Comparison of ENCODE assay signal across 11 cellular contexts in genomic region chr17:48592592-48592991, GRCh38. TPM values are rescaled to one million over a fixed set of nuclear protein-coding genes. Genes with fewer than 3 reads are reported as not detected.
A peak's percentile ranks its signal among the peaks of the same experiment; 100 is the strongest.
DNase-seq lines count a peak whose midpoint lies in the region; ATAC-seq, FAIRE-seq and TF ChIP-seq lines count a peak whose summit lies in the region.
"Had no signal": no experiment of that assay in that cellular context is flagged by ENCODE, and none has a peak within 500 bp of the region (broad histone marks: within the 10 kb centered on the region; RNA-seq: fewer than 3 reads in every experiment).

No MANE protein-coding gene starts in this region.

- peaks cover 85% of the 10 kb centered on the region for H3K27me3 Mint-ChIP-seq in activated naive CD8-positive, alpha-beta T cell treated with anti-CD3 and anti-CD28 coated beads, Interleukin-2, amount 50 U/mL, for 24 hours

- DNase-seq in right lobe of liver (no peak), HepG2 (ENCODE audit: low spot score) (no peak), upper lobe of right lung (no peak), left colon (no peak)
- DNase-seq in activated naive CD8-positive, alpha-beta T cell treated with anti-CD3 and anti-CD28 coated beads, Interleukin-2, amount 50 U/mL, for 24 hours, result peak; percentile 35
- DNase-seq: RPMI8226 had no signal

- H3K9ac ChIP-seq in HepG2 (ENCODE audit: insufficient read depth, low read depth, low read length), result no peak overlapping the region

- no peak overlapping the region for H2AFZ ChIP-seq in HepG2 (ENCODE audit: low read length)

- TF ChIP-seq CTCF in right lobe of liver (IDR thresholded peaks at IDR 0.05), result no peak
- TF ChIP-seq CTCF in HepG2 (CRISPR knock-in tag; IDR thresholded peaks at IDR 0.05), result no peak
- TF ChIP-seq CTCF in upper lobe of right lung (IDR thresholded peaks at IDR 0.05), result no peak

- no peak for TF ChIP-seq POLR2A in right lobe of liver (IDR thresholded peaks at IDR 0.05)
- TF ChIP-seq POLR2A in HepG2 (IDR thresholded peaks at IDR 0.05; ENCODE audit: insufficient read depth in 1 of 2, low read depth in 2 of 2, low read length in 2 of 2), result no peak

- TF ChIP-seq RAD21 in HepG2 (CRISPR knock-in tag; IDR thresholded peaks at IDR 0.05), result no peak

- CTCF ChIA-PET in HepG2 (lab: Yijun Ruan, JAX; ENCODE audit: low intra/inter-chr PET ratio, low total read pairs), result interaction anchor here (1.5 kb wide), 1 partner anchor 439 kb away, joined by 4 read pairs; no protein-coding TSS in a partner anchor

- peaks cover 40% of the 10 kb centered on the region for H3K4me1 Mint-ChIP-seq in activated naive CD8-positive, alpha-beta T cell treated with anti-CD3 and anti-CD28 coated beads, Interleukin-2, amount 50 U/mL, for 24 hours

- no peaks in the 10 kb centered on the region for H3K79me2 ChIP-seq in HepG2 (ENCODE audit: insufficient read depth, low read length)

- no peaks in the 10 kb centered on the region for H3K9me3 ChIP-seq in right lobe of liver
- H3K9me3 ChIP-seq in HepG2 (ENCODE audit: low read length), result no peaks in the 10 kb centered on the region
- H3K9me3 ChIP-seq in mesodermal cell (ENCODE audit: control insufficient read depth, low read length), result no peaks in the 10 kb centered on the region
- no peaks in the 10 kb centered on the region for H3K9me3 ChIP-seq in upper lobe of right lung

- intact Hi-C loops in right lobe of liver (cut with DNase I) (no loop called here), HepG2 (cut with micrococcal nuclease; ENCODE audit: unreplicated experiment) (no loop called here), upper lobe of right lung (cut with DNase I) (loop anchor here (5.0 kb wide), 1 partner anchor 240 kb away; no protein-coding TSS in a partner anchor), left colon (cut with DNase I, micrococcal nuclease) (no loop called here)

- H3K9me3 Mint-ChIP-seq in activated naive CD8-positive, alpha-beta T cell treated with anti-CD3 and anti-CD28 coated beads, Interleukin-2, amount 50 U/mL, for 24 hours, result no peaks in the 10 kb centered on the region

- TF ChIP-seq EP300 in HepG2 (IDR thresholded peaks at IDR 0.05; ENCODE audit: low read depth in 2 of 2, low read length in 2 of 2) (no peak), HepG2 (CRISPR knock-in tag; IDR thresholded peaks at IDR 0.05; ENCODE audit: borderline replicate concordance) (no peak)

- POLR2A ChIA-PET in HepG2 (lab: Yijun Ruan, JAX), result no interaction called here

- in situ Hi-C loops in HepG2 (cut with HindIII; ENCODE audit: extremely low pct_ligation_motif_present, low pct_unique_long_range_greater_than_20kb), result no loop called here

- ATAC-seq in right lobe of liver, result peak in 3 of 4 donors; percentile 8 to 20 (median 14)
- ATAC-seq in HepG2, result no peak
- no peak for ATAC-seq in activated naive CD8-positive, alpha-beta T cell treated with anti-CD3 and anti-CD28 coated beads, Interleukin-2, amount 50 U/mL, for 24 hours
- ATAC-seq in upper lobe of right lung, result no peak
- ATAC-seq in HG03460 (IDR thresholded peaks at IDR 0.05; ENCODE audit: unreplicated experiment), result no peak
- no peak for ATAC-seq in GM21723 (IDR thresholded peaks at IDR 0.05; ENCODE audit: unreplicated experiment)
- ATAC-seq in left colon, result no peak

- peak overlapping the region in 2 of 3 donors; percentile 15 to 44 for H3K27ac ChIP-seq in right lobe of liver
- no peak overlapping the region for H3K27ac ChIP-seq in HepG2 (ENCODE audit: extremely low read length, insufficient read depth, low read length)
- peak overlapping the region; percentile 69 for H3K27ac ChIP-seq in mesodermal cell (ENCODE audit: low read depth, low read length, severe bottlenecking)
- H3K27ac ChIP-seq in upper lobe of right lung, result peak overlapping the region; percentile 85
- H3K27ac ChIP-seq: epithelial cell of prostate had no signal

- H3K4me3 ChIP-seq in right lobe of liver (peak overlapping the region; percentile 10 to 32 (median 14)), HepG2 (replicated peaks in 1 of 3; ENCODE audit: insufficient read depth in 1 of 3, low read depth in 2 of 3, low read length in 3 of 3) (no peak overlapping the region), mesodermal cell (ENCODE audit: extremely low read depth, insufficient read depth, low read length, poor library complexity, severe bottlenecking) (peak overlapping the region; percentile 44), upper lobe of right lung (peak overlapping the region; percentile 55)

- no peaks in the 10 kb centered on the region; the same call in 1 of the 2 replicates for H4K20me1 ChIP-seq in HepG2 (ENCODE audit: insufficient read depth, low read length)

- H3K36me3 ChIP-seq in right lobe of liver (no peaks in the 10 kb centered on the region), HepG2 (replicated peaks in 1 of 2; ENCODE audit: control insufficient read depth in 1 of 2, insufficient read depth in 2 of 2, low read length in 2 of 2) (no peaks in the 10 kb centered on the region), mesodermal cell (ENCODE audit: control insufficient read depth, insufficient read depth, low read length) (no peaks in the 10 kb centered on the region), upper lobe of right lung (no peaks in the 10 kb centered on the region)

- no peaks in the 10 kb centered on the region for H3K36me3 Mint-ChIP-seq in activated naive CD8-positive, alpha-beta T cell treated with anti-CD3 and anti-CD28 coated beads, Interleukin-2, amount 50 U/mL, for 24 hours (ENCODE audit: low read depth)

- no peak overlapping the region for H3K27ac Mint-ChIP-seq in activated naive CD8-positive, alpha-beta T cell treated with anti-CD3 and anti-CD28 coated beads, Interleukin-2, amount 50 U/mL, for 24 hours

- H3K4me2 ChIP-seq in HepG2 (ENCODE audit: low read depth, low read length), result no peak overlapping the region

- H3K27me3 ChIP-seq in right lobe of liver, result peaks cover 0 to 36% of the 10 kb centered on the region in 2 donors
- H3K27me3 ChIP-seq in HepG2 (ENCODE audit: control insufficient read depth in 1 of 2, insufficient read depth in 2 of 2, low read length in 2 of 2), result peaks cover 45 to 91% of the 10 kb centered on the region in 2 experiments
- peaks cover 73% of the 10 kb centered on the region for H3K27me3 ChIP-seq in upper lobe of right lung

- 11% methylated on average over 14 of the region's 14 CpGs for WGBS in right lobe of liver (ENCODE audit: insufficient coverage, low coverage, low lambda C conversion rate, missing lambda C conversion rate)
- 34% methylated on average over 13 of the region's 14 CpGs for WGBS in HepG2 (ENCODE audit: low lambda C conversion rate)
- WGBS in mesodermal cell (ENCODE audit: insufficient coverage in 2 of 2), 2 experiments, result 7 to 11% methylated on average over 8 to 11 of the region's 14 CpGs

- no peak for FAIRE-seq in HepG2 (lab: Jason Lieb, UNC)
- FAIRE-seq: D721Med had no signal

- BruUV-seq in HepG2 (replicated peaks; lab: Mats Ljungman, UMichigan), result no TSS peak

- H3K4me3 Mint-ChIP-seq in activated naive CD8-positive, alpha-beta T cell treated with anti-CD3 and anti-CD28 coated beads, Interleukin-2, amount 50 U/mL, for 24 hours, result peak overlapping the region; percentile 75

- H3K4me1 ChIP-seq in right lobe of liver (peaks cover 0 to 2% (median 0%) of the 10 kb centered on the region in 4 donors), HepG2 (ENCODE audit: insufficient read depth, low read length) (0 out of 2 replicates have a peak, but pooled peaks cover 6% of the 10 kb centered on the region), mesodermal cell (ENCODE audit: control insufficient read depth, insufficient read depth, low read length, poor library complexity, severe bottlenecking) (peaks cover 27% of the 10 kb centered on the region), upper lobe of right lung (peaks cover 33% of the 10 kb centered on the region)

RNA-seq across cellular contexts. Expression of gene HOXB5, which starts 1.0 kb away (rescaled TPM):
- total RNA-seq in right lobe of liver, result under 1 TPM in 5 of 6 experiments, not detected in 1; 0.11 to 0.29 (median 0.19) TPM
- total RNA-seq in HepG2 (2016; rRNA removed; fragmentation: Illumina TruSeq; extraction: Trizol), result not detected in 2 replicates
- total RNA-seq in HepG2 (2016; cell fraction: cytosol; rRNA removed; fragmentation: Illumina TruSeq; extraction: Trizol; ENCODE audit: low read depth), result not detected in 2 replicates
- not detected in 2 replicates for total RNA-seq in HepG2 (2016; cell fraction: insoluble cytoplasmic fraction; rRNA removed; fragmentation: Illumina TruSeq; extraction: Trizol)
- total RNA-seq in HepG2 (2016; cell fraction: membrane; rRNA removed; fragmentation: Illumina TruSeq; extraction: Trizol), result not detected in 2 replicates
- not detected in 2 replicates for total RNA-seq in HepG2 (2016; cell fraction: nucleus; rRNA removed; fragmentation: Illumina TruSeq; extraction: Trizol)
- polyA plus RNA-seq in HepG2 (2011; rRNA removed), result not detected in 2 replicates
- polyA plus RNA-seq in HepG2 (2011; cell fraction: cytosol; rRNA removed), result not detected in 2 replicates
- polyA plus RNA-seq in HepG2 (2011; cell fraction: nucleus; rRNA removed), result not detected in 2 replicates
- not detected in 2 replicates for polyA plus RNA-seq in HepG2 (2012)
- not detected in 2 replicates for polyA plus RNA-seq in HepG2 (2016; cell fraction: cytosol; fragmentation: Illumina TruSeq; extraction: Trizol; ENCODE audit: low read depth)
- polyA plus RNA-seq in HepG2 (2016; cell fraction: insoluble cytoplasmic fraction; fragmentation: Illumina TruSeq; extraction: Trizol; ENCODE audit: low read depth), result not detected in 2 replicates
- polyA plus RNA-seq in HepG2 (2016; cell fraction: membrane; fragmentation: Illumina TruSeq; extraction: Trizol; ENCODE audit: low read depth), result not detected in 2 replicates
- polyA plus RNA-seq in HepG2 (2016; cell fraction: nucleus; fragmentation: Illumina TruSeq; extraction: Trizol; ENCODE audit: insufficient read depth, low read depth), result not detected in 2 replicates
- 0.49 TPM in 1 of 2 replicates, not detected in the other for polyA minus RNA-seq in HepG2 (2011; rRNA and poly(A)+ RNA removed; ENCODE audit: low replicate concordance)
- polyA minus RNA-seq in HepG2 (2011; cell fraction: cytosol; rRNA and poly(A)+ RNA removed), result not detected in 2 replicates
- polyA minus RNA-seq in HepG2 (2011; cell fraction: nucleus; rRNA and poly(A)+ RNA removed), result not detected in 2 replicates
- polyA plus RNA-seq in mesodermal cell (2013, experiment 1 of 2), result 13.7 TPM
- polyA plus RNA-seq in mesodermal cell (2013, experiment 2 of 2), result 15.0 TPM
- total RNA-seq in upper lobe of right lung, result 4.4 TPM
- 10 to 100 TPM; 14.5 to 16.4 TPM for total RNA-seq in left colon

RNA-seq across cellular contexts. Expression of gene HOXB3, which starts 2.6 kb away (rescaled TPM):
- 1 to 10 TPM in 5 of 6 experiments, under 1 TPM in 1; 0.99 to 3.2 (median 2.6) TPM for total RNA-seq in right lobe of liver
- total RNA-seq in HepG2 (2016; rRNA removed; fragmentation: Illumina TruSeq; extraction: Trizol), result not detected in 2 replicates
- not detected in 2 replicates for total RNA-seq in HepG2 (2016; cell fraction: cytosol; rRNA removed; fragmentation: Illumina TruSeq; extraction: Trizol; ENCODE audit: low read depth)
- total RNA-seq in HepG2 (2016; cell fraction: insoluble cytoplasmic fraction; rRNA removed; fragmentation: Illumina TruSeq; extraction: Trizol), result not detected in 2 replicates
- not detected in 2 replicates for total RNA-seq in HepG2 (2016; cell fraction: membrane; rRNA removed; fragmentation: Illumina TruSeq; extraction: Trizol)
- total RNA-seq in HepG2 (2016; cell fraction: nucleus; rRNA removed; fragmentation: Illumina TruSeq; extraction: Trizol), result not detected in 2 replicates
- not detected in 2 replicates for polyA plus RNA-seq in HepG2 (2011; rRNA removed)
- polyA plus RNA-seq in HepG2 (2011; cell fraction: cytosol; rRNA removed), result not detected in 2 replicates
- polyA plus RNA-seq in HepG2 (2011; cell fraction: nucleus; rRNA removed), result 0.28 TPM in 1 of 2 replicates, not detected in the other
- polyA plus RNA-seq in HepG2 (2012), result not detected in 2 replicates
- not detected in 2 replicates for polyA plus RNA-seq in HepG2 (2016; cell fraction: cytosol; fragmentation: Illumina TruSeq; extraction: Trizol; ENCODE audit: low read depth)
- not detected in 2 replicates for polyA plus RNA-seq in HepG2 (2016; cell fraction: insoluble cytoplasmic fraction; fragmentation: Illumina TruSeq; extraction: Trizol; ENCODE audit: low read depth)
- not detected in 2 replicates for polyA plus RNA-seq in HepG2 (2016; cell fraction: membrane; fragmentation: Illumina TruSeq; extraction: Trizol; ENCODE audit: low read depth)
- polyA plus RNA-seq in HepG2 (2016; cell fraction: nucleus; fragmentation: Illumina TruSeq; extraction: Trizol; ENCODE audit: insufficient read depth, low read depth), result not detected in 2 replicates
- 2.3 TPM in 1 of 2 replicates, not detected in the other for polyA minus RNA-seq in HepG2 (2011; rRNA and poly(A)+ RNA removed; ENCODE audit: low replicate concordance)
- not detected in 2 replicates for polyA minus RNA-seq in HepG2 (2011; cell fraction: cytosol; rRNA and poly(A)+ RNA removed)
- not detected in 2 replicates for polyA minus RNA-seq in HepG2 (2011; cell fraction: nucleus; rRNA and poly(A)+ RNA removed)
- polyA plus RNA-seq in mesodermal cell (2013, experiment 1 of 2), result 28.7 TPM
- polyA plus RNA-seq in mesodermal cell (2013, experiment 2 of 2), result 27.8 TPM
- total RNA-seq in upper lobe of right lung, result 13.3 TPM
- total RNA-seq in left colon, result 10 to 100 TPM; 35.8 to 41.9 TPM

RNA-seq across cellular contexts. Expression of gene HOXB6, which starts 12.2 kb away (rescaled TPM):
- total RNA-seq in right lobe of liver (under 1 TPM; 0.18 to 0.83 (median 0.56) TPM), HepG2 (2016; rRNA removed; fragmentation: Illumina TruSeq; extraction: Trizol) (not detected in 2 replicates), upper lobe of right lung (4.9 TPM), left colon (10 to 100 TPM; 39.3 to 43.3 TPM)
- total RNA-seq in HepG2 (2016; cell fraction: cytosol; rRNA removed; fragmentation: Illumina TruSeq; extraction: Trizol; ENCODE audit: low read depth), result not detected in 2 replicates
- not detected in 2 replicates for total RNA-seq in HepG2 (2016; cell fraction: insoluble cytoplasmic fraction; rRNA removed; fragmentation: Illumina TruSeq; extraction: Trizol)
- not detected in 2 replicates for total RNA-seq in HepG2 (2016; cell fraction: membrane; rRNA removed; fragmentation: Illumina TruSeq; extraction: Trizol)
- not detected in 2 replicates for total RNA-seq in HepG2 (2016; cell fraction: nucleus; rRNA removed; fragmentation: Illumina TruSeq; extraction: Trizol)
- not detected in 2 replicates for polyA plus RNA-seq in HepG2 (2011; rRNA removed)
- not detected in 2 replicates for polyA plus RNA-seq in HepG2 (2011; cell fraction: cytosol; rRNA removed)
- polyA plus RNA-seq in HepG2 (2011; cell fraction: nucleus; rRNA removed), result not detected in 2 replicates
- polyA plus RNA-seq in HepG2 (2012), result not detected in 2 replicates
- polyA plus RNA-seq in HepG2 (2016; cell fraction: cytosol; fragmentation: Illumina TruSeq; extraction: Trizol; ENCODE audit: low read depth), result not detected in 2 replicates
- not detected in 2 replicates for polyA plus RNA-seq in HepG2 (2016; cell fraction: insoluble cytoplasmic fraction; fragmentation: Illumina TruSeq; extraction: Trizol; ENCODE audit: low read depth)
- polyA plus RNA-seq in HepG2 (2016; cell fraction: membrane; fragmentation: Illumina TruSeq; extraction: Trizol; ENCODE audit: low read depth), result not detected in 2 replicates
- polyA plus RNA-seq in HepG2 (2016; cell fraction: nucleus; fragmentation: Illumina TruSeq; extraction: Trizol; ENCODE audit: insufficient read depth, low read depth), result not detected in 2 replicates
- 3.5 TPM in 1 of 2 replicates, not detected in the other for polyA minus RNA-seq in HepG2 (2011; rRNA and poly(A)+ RNA removed; ENCODE audit: low replicate concordance)
- polyA minus RNA-seq in HepG2 (2011; cell fraction: cytosol; rRNA and poly(A)+ RNA removed), result not detected in 2 replicates
- polyA minus RNA-seq in HepG2 (2011; cell fraction: nucleus; rRNA and poly(A)+ RNA removed), result not detected in 2 replicates
- polyA plus RNA-seq in mesodermal cell (2013, experiment 1 of 2), result 38.9 TPM
- 49.8 TPM for polyA plus RNA-seq in mesodermal cell (2013, experiment 2 of 2)

RNA-seq across cellular contexts. Expression of gene HOXB4, which starts 14.4 kb away (rescaled TPM):
- total RNA-seq in right lobe of liver, result 1 to 10 TPM in 1 of 6 experiments, under 1 TPM in 5; 0.31 to 1.1 (median 0.68) TPM
- total RNA-seq in HepG2 (2016; rRNA removed; fragmentation: Illumina TruSeq; extraction: Trizol), result not detected in 2 replicates
- not detected in 2 replicates for total RNA-seq in HepG2 (2016; cell fraction: cytosol; rRNA removed; fragmentation: Illumina TruSeq; extraction: Trizol; ENCODE audit: low read depth)
- total RNA-seq in HepG2 (2016; cell fraction: insoluble cytoplasmic fraction; rRNA removed; fragmentation: Illumina TruSeq; extraction: Trizol), result not detected in 2 replicates
- total RNA-seq in HepG2 (2016; cell fraction: membrane; rRNA removed; fragmentation: Illumina TruSeq; extraction: Trizol), result not detected in 2 replicates
- total RNA-seq in HepG2 (2016; cell fraction: nucleus; rRNA removed; fragmentation: Illumina TruSeq; extraction: Trizol), result not detected in 2 replicates
- polyA plus RNA-seq in HepG2 (2011; rRNA removed), result not detected in 2 replicates
- not detected in 2 replicates for polyA plus RNA-seq in HepG2 (2011; cell fraction: cytosol; rRNA removed)
- polyA plus RNA-seq in HepG2 (2011; cell fraction: nucleus; rRNA removed), result not detected in 2 replicates
- polyA plus RNA-seq in HepG2 (2012), result not detected in 2 replicates
- polyA plus RNA-seq in HepG2 (2016; cell fraction: cytosol; fragmentation: Illumina TruSeq; extraction: Trizol; ENCODE audit: low read depth), result not detected in 2 replicates
- not detected in 2 replicates for polyA plus RNA-seq in HepG2 (2016; cell fraction: insoluble cytoplasmic fraction; fragmentation: Illumina TruSeq; extraction: Trizol; ENCODE audit: low read depth)
- polyA plus RNA-seq in HepG2 (2016; cell fraction: membrane; fragmentation: Illumina TruSeq; extraction: Trizol; ENCODE audit: low read depth), result not detected in 2 replicates
- not detected in 2 replicates for polyA plus RNA-seq in HepG2 (2016; cell fraction: nucleus; fragmentation: Illumina TruSeq; extraction: Trizol; ENCODE audit: insufficient read depth, low read depth)
- polyA minus RNA-seq in HepG2 (2011; rRNA and poly(A)+ RNA removed; ENCODE audit: low replicate concordance), result 0.04 and 0.49 TPM in 2 replicates
- not detected in 2 replicates for polyA minus RNA-seq in HepG2 (2011; cell fraction: cytosol; rRNA and poly(A)+ RNA removed)
- not detected in 2 replicates for polyA minus RNA-seq in HepG2 (2011; cell fraction: nucleus; rRNA and poly(A)+ RNA removed)
- polyA plus RNA-seq in mesodermal cell (2013, experiment 1 of 2), result 6.6 TPM
- 7.8 TPM for polyA plus RNA-seq in mesodermal cell (2013, experiment 2 of 2)
- 4.9 TPM for total RNA-seq in upper lobe of right lung
- total RNA-seq in left colon, result 1 to 10 TPM; 3.0 to 3.9 TPM

RNA-seq across cellular contexts. Expression of gene HOXB7, which starts 18.2 kb away (rescaled TPM):
- under 1 TPM in 4 of 6 experiments, not detected in 2; 0.16 to 0.79 (median 0.30) TPM for total RNA-seq in right lobe of liver
- total RNA-seq in HepG2 (2016; rRNA removed; fragmentation: Illumina TruSeq; extraction: Trizol), result not detected in 2 replicates
- total RNA-seq in HepG2 (2016; cell fraction: cytosol; rRNA removed; fragmentation: Illumina TruSeq; extraction: Trizol; ENCODE audit: low read depth), result not detected in 2 replicates
- total RNA-seq in HepG2 (2016; cell fraction: insoluble cytoplasmic fraction; rRNA removed; fragmentation: Illumina TruSeq; extraction: Trizol), result not detected in 2 replicates
- total RNA-seq in HepG2 (2016; cell fraction: membrane; rRNA removed; fragmentation: Illumina TruSeq; extraction: Trizol), result not detected in 2 replicates
- not detected in 2 replicates for total RNA-seq in HepG2 (2016; cell fraction: nucleus; rRNA removed; fragmentation: Illumina TruSeq; extraction: Trizol)
- polyA plus RNA-seq in HepG2 (2011; rRNA removed), result 0.04 and 0.08 TPM in 2 replicates
- polyA plus RNA-seq in HepG2 (2011; cell fraction: cytosol; rRNA removed), result not detected in 2 replicates
- not detected in 2 replicates for polyA plus RNA-seq in HepG2 (2011; cell fraction: nucleus; rRNA removed)
- polyA plus RNA-seq in HepG2 (2012), result not detected in 2 replicates
- polyA plus RNA-seq in HepG2 (2016; cell fraction: cytosol; fragmentation: Illumina TruSeq; extraction: Trizol; ENCODE audit: low read depth), result not detected in 2 replicates
- polyA plus RNA-seq in HepG2 (2016; cell fraction: insoluble cytoplasmic fraction; fragmentation: Illumina TruSeq; extraction: Trizol; ENCODE audit: low read depth), result not detected in 2 replicates
- not detected in 2 replicates for polyA plus RNA-seq in HepG2 (2016; cell fraction: membrane; fragmentation: Illumina TruSeq; extraction: Trizol; ENCODE audit: low read depth)
- not detected in 2 replicates for polyA plus RNA-seq in HepG2 (2016; cell fraction: nucleus; fragmentation: Illumina TruSeq; extraction: Trizol; ENCODE audit: insufficient read depth, low read depth)
- polyA minus RNA-seq in HepG2 (2011; rRNA and poly(A)+ RNA removed; ENCODE audit: low replicate concordance), result 8.9 TPM in 1 of 2 replicates, not detected in the other
- polyA minus RNA-seq in HepG2 (2011; cell fraction: cytosol; rRNA and poly(A)+ RNA removed), result not detected in 2 replicates
- not detected in 2 replicates for polyA minus RNA-seq in HepG2 (2011; cell fraction: nucleus; rRNA and poly(A)+ RNA removed)
- 10.4 TPM for polyA plus RNA-seq in mesodermal cell (2013, experiment 1 of 2)
- 19.8 TPM for polyA plus RNA-seq in mesodermal cell (2013, experiment 2 of 2)
- total RNA-seq in upper lobe of right lung, result 1.2 TPM
- total RNA-seq in left colon, result 10 to 100 TPM; 26.6 to 30.2 TPM

Comparison
In these comparisons a context has a peak if more than half of its experiments do, and no peak if none do; other contexts are left out.
1. ATAC-seq: peak in right lobe of liver (3 of 4); none in HepG2 (single experiment), activated naive CD8-positive, alpha-beta T cell treated with anti-CD3 and anti-CD28 coated beads, Interleukin-2, amount 50 U/mL, for 24 hours (single experiment), upper lobe of right lung (single experiment), HG03460 (single experiment), GM21723 (single experiment) and left colon (single experiment).
2. H3K4me3 ChIP-seq: peak in right lobe of liver (3 of 3), mesodermal cell (single experiment) and upper lobe of right lung (single experiment); none in HepG2 (0 of 3).